Comparison of ENCODE assay signal across 1 cellular context in the genomic region with DNA sequence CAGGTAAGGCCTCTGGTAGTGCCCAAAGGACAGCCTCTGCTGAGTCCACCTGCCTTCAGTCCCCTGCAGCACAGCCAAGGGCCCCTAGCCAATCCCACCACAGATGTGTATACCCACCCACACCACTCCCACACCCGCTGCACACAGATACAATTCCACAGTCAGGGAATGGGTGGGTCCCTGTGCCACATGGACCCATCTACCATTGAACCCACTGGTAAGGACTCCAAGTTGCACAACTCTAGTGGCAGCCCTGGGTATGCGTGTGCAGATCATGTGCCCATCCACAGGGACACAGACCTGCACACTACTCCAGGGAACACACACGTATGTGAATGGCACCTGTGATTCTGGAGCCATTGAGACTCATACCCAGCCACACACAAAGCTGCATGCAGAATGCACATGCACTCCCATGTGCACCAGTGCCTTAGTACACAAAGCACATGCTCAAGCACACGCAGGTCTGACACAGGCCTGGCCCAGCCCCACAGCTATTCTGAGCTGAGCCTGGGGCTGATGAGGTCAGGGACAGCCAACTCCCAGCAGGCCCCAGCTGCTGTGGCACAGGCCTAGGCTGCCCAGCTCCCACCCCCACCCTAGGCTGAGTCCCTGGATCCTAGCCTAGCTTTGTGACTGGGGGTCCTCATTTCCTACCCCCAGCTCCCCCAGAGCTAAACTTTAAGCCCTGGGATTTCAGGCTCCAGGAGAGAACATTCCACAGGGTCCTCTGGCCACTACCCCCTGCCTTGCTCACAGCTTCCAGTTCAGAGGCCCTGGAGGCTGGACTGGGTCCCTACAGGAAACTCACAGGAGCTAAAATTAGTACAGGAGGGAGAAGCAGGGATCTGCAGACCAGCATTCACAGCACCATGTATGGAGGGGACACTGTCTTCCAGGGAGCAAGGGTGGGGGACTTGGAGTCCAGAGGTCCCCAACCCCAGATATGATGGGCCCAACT.
TF ChIP-seq lines count a peak whose summit lies in the region.

No MANE protein-coding gene starts in this region.

TF ChIP-seq in WTC11, 78 proteins besides CTCF, POLR2A, EP300 and RAD21 (continued from another document):
- TF ChIP-seq, protein P1, sequence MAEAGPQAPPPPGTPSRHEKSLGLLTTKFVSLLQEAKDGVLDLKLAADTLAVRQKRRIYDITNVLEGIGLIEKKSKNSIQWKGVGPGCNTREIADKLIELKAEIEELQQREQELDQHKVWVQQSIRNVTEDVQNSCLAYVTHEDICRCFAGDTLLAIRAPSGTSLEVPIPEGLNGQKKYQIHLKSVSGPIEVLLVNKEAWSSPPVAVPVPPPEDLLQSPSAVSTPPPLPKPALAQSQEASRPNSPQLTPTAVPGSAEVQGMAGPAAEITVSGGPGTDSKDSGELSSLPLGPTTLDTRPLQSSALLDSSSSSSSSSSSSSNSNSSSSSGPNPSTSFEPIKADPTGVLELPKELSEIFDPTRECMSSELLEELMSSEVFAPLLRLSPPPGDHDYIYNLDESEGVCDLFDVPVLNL (CRISPR knock-in tag; IDR thresholded peaks at IDR 0.05; ENCODE audit: borderline replicate concordance, low read depth), result no peak
